Comparison of ENCODE assay signal across 20 cellular contexts in genomic region chr9:19948021-19948420, GRCh38.
"Had no signal": no experiment of that assay in that cellular context is flagged by ENCODE, and none has a peak within 500 bp of the region (broad histone marks: within the 10 kb centered on the region; RNA-seq: fewer than 3 reads in every experiment).

No MANE protein-coding gene starts in this region.

- H3K36me3 ChIP-seq: esophagus muscularis mucosa, gastrocnemius medialis, heart right ventricle, prostate gland, right lobe of liver, stomach, thoracic aorta, transverse colon had no signal

- H3K9me3 ChIP-seq: gastrocnemius medialis, prostate gland, right lobe of liver, thoracic aorta, transverse colon had no signal

- H3K27ac ChIP-seq: epithelial cell of prostate, esophagus muscularis mucosa, gastrocnemius medialis, heart right ventricle, parathyroid adenoma, prostate gland, right lobe of liver, stomach, thoracic aorta, transverse colon had no signal

- H3K9ac ChIP-seq: parathyroid adenoma had no signal

- H3K4me1 ChIP-seq: esophagus muscularis mucosa, gastrocnemius medialis, heart right ventricle, parathyroid adenoma, prostate gland, right lobe of liver, stomach, transverse colon had no signal

- H2AFZ ChIP-seq: parathyroid adenoma had no signal

- H3K79me2 ChIP-seq: parathyroid adenoma had no signal

- ATAC-seq: gastrocnemius medialis; heart right ventricle; natural killer cell treated with Interleukin-12 subunit alpha and Interleukin-12 subunit beta and Interleukin-15 and Interleukin-18, amount 100 ng/mL, for 72 hours; right lobe of liver had no signal

- DNase-seq: effector memory CD4-positive, alpha-beta T cell; gastrocnemius medialis; heart right ventricle; hypothalamus; kidney glomerular epithelial cell; midbrain; retina; right lobe of liver; stimulated activated CD4-positive, alpha-beta T cell treated with anti-CD3 and anti-CD28 coated beads, Interleukin-2, amount 100 ng/mL, for 24 hours; stimulated activated CD4-positive, alpha-beta T cell treated with anti-CD3 and anti-CD28 coated beads, Interleukin-4, amount 100 ng/mL, for 4 hours; stimulated activated naive CD4-positive, alpha-beta T cell; stomach; substantia nigra; transverse colon had no signal

- H3K4me3 ChIP-seq: esophagus muscularis mucosa, gastrocnemius medialis, heart right ventricle, prostate gland, right lobe of liver, stomach, thoracic aorta, transverse colon had no signal

- H3K27me3 ChIP-seq: esophagus muscularis mucosa, gastrocnemius medialis, right lobe of liver, transverse colon had no signal
